15 cellular contexts compared by ENCODE assay signal in genomic region chr11:61784506-61784805, GRCh38. TPM values are rescaled to one million over a fixed set of nuclear protein-coding genes. Genes with fewer than 3 reads are reported as not detected.
DNase-seq lines count a peak whose midpoint lies in the region; ATAC-seq, FAIRE-seq and TF ChIP-seq lines count a peak whose summit lies in the region.
"Had no signal": no experiment of that assay in that cellular context is flagged by ENCODE, and none has a peak within 500 bp of the region (broad histone marks: within the 10 kb centered on the region; RNA-seq: fewer than 3 reads in every experiment).

No MANE protein-coding gene starts in this region.

- H3K4ac ChIP-seq in mesenchymal stem cell (ENCODE audit: low read depth in 1 of 2, low read length in 2 of 2), result no peak overlapping the region

- H3K27ac Mint-ChIP-seq in T-helper 17 cell (peak overlapping the region; percentile 37), progenitor cell of endocrine pancreas (peak overlapping the region; percentile 75)

- TF ChIP-seq POLR2A in GM12891 (IDR thresholded peaks at IDR 0.05; ENCODE audit: low read depth, low read length), result no peak

- H3K23ac ChIP-seq in mesenchymal stem cell (ENCODE audit: low read length in 2 of 2), result no peak overlapping the region

- no peak for TF ChIP-seq CTCF in progenitor cell of endocrine pancreas (IDR thresholded peaks at IDR 0.05; ENCODE audit: unreplicated experiment)

- H2BK5ac ChIP-seq in mesenchymal stem cell (ENCODE audit: low read depth, low read length, poor library complexity, severe bottlenecking), result no peak overlapping the region

- H3K4me2 ChIP-seq in mesenchymal stem cell (ENCODE audit: low read length, poor library complexity, severe bottlenecking), result no peak overlapping the region

- peak overlapping the region in 1 of 2 experiments; percentile 43 for H3K18ac ChIP-seq in mesenchymal stem cell (ENCODE audit: low read depth in 1 of 2, low read length in 2 of 2)

- H2BK15ac ChIP-seq in mesenchymal stem cell (ENCODE audit: low read depth, poor library complexity, severe bottlenecking), result peak overlapping the region; percentile 70

- no peaks in the 10 kb centered on the region for H3K9me3 ChIP-seq in T-helper 17 cell (ENCODE audit: control insufficient read depth, low read length, poor library complexity, severe bottlenecking)
- no peaks in the 10 kb centered on the region for H3K9me3 ChIP-seq in mesenchymal stem cell (ENCODE audit: control insufficient read depth, low read length)

- WGBS in mesenchymal stem cell, result 95% methylated on average over 7 of the region's 7 CpGs

- peak overlapping the region; percentile 79 for H2AK5ac ChIP-seq in mesenchymal stem cell (ENCODE audit: low read length, severe bottlenecking)

- no peak overlapping the region for H3K9ac ChIP-seq in mesenchymal stem cell (ENCODE audit: low read length)

- DNase-seq in GM12891 (ENCODE audit: insufficient read length, low spot score) (no peak), T-helper 17 cell (no peak), mesenchymal stem cell (no peak), progenitor cell of endocrine pancreas (ENCODE audit: low spot score, unreplicated experiment) (no peak), NOMO-1 treated with DMSO at 0.1 percent for 48 hours (lab: John Stamatoyannopoulos, UW; ENCODE audit: unreplicated experiment) (no peak), MV-4-11 (lab: John Stamatoyannopoulos, UW) (no peak)
- DNase-seq: NCI-H1417 treated with DMSO at 0.1 percent for 48 hours, NCI-H1930, NCI-H446, NCI-H69, SIG-M5 had no signal

- H4K91ac ChIP-seq in mesenchymal stem cell (ENCODE audit: low read length), result no peak overlapping the region

- no peaks in the 10 kb centered on the region for H3K27me3 ChIP-seq in mesenchymal stem cell (ENCODE audit: control insufficient read depth in 1 of 2, insufficient read depth in 1 of 2, low read length in 2 of 2)

- no peak overlapping the region for H2BK120ac ChIP-seq in mesenchymal stem cell (ENCODE audit: low read depth, low read length)

- H3K36me3 ChIP-seq in mesenchymal stem cell (ENCODE audit: control insufficient read depth in 1 of 2, insufficient read depth in 2 of 2, low read depth in 1 of 2, low read length in 2 of 2), result peaks cover 52 to 96% of the 10 kb centered on the region in 2 experiments

- FAIRE-seq in GM12891 (lab: Jason Lieb, UNC), result no peak
- FAIRE-seq: H1 had no signal

- no peak overlapping the region for H4K8ac ChIP-seq in mesenchymal stem cell (ENCODE audit: low read length)

- H3K14ac ChIP-seq in mesenchymal stem cell (ENCODE audit: low read length in 2 of 2), result no peak overlapping the region

- ATAC-seq in T-helper 17 cell (no peak), HG03432 (IDR thresholded peaks at IDR 0.05; ENCODE audit: unreplicated experiment) (no peak)

- peaks cover 52% of the 10 kb centered on the region for H3K4me1 ChIP-seq in mesenchymal stem cell (ENCODE audit: control insufficient read depth, insufficient read depth, low read depth, low read length)

- H2AFZ ChIP-seq in mesenchymal stem cell (ENCODE audit: low read depth, low read length), result no peak overlapping the region

- peaks cover 5% of the 10 kb centered on the region for H3K36me3 Mint-ChIP-seq in T-helper 17 cell (ENCODE audit: low read depth)
- peaks cover 12% of the 10 kb centered on the region for H3K36me3 Mint-ChIP-seq in progenitor cell of endocrine pancreas (ENCODE audit: insufficient read depth)

- H3K4me3 ChIP-seq in mesenchymal stem cell (ENCODE audit: insufficient read depth in 1 of 2, low read depth in 1 of 2, low read length in 2 of 2), result no peak overlapping the region

- H2BK12ac ChIP-seq in mesenchymal stem cell (ENCODE audit: low read length in 2 of 2), result no peak overlapping the region

- peaks cover 2% of the 10 kb centered on the region for H3K4me1 Mint-ChIP-seq in T-helper 17 cell
- H3K4me1 Mint-ChIP-seq in progenitor cell of endocrine pancreas (ENCODE audit: low read depth), result peaks cover 16% of the 10 kb centered on the region

- H3K79me1 ChIP-seq in mesenchymal stem cell (replicated peaks; ENCODE audit: low read length, poor library complexity, severe bottlenecking), result peaks cover 12% of the 10 kb centered on the region

- H3K9me3 Mint-ChIP-seq in progenitor cell of endocrine pancreas (ENCODE audit: low read depth), result no peaks in the 10 kb centered on the region

- H3K27me3 Mint-ChIP-seq in T-helper 17 cell (no peaks in the 10 kb centered on the region), progenitor cell of endocrine pancreas (no peaks in the 10 kb centered on the region)

- H3K27ac ChIP-seq in mesenchymal stem cell (ENCODE audit: low read length, poor library complexity, severe bottlenecking), result peak overlapping the region; percentile 83
- H3K27ac ChIP-seq: C4-2B had no signal

- H3K4me3 Mint-ChIP-seq in T-helper 17 cell, result peak overlapping the region; percentile 31
- no peak overlapping the region for H3K4me3 Mint-ChIP-seq in progenitor cell of endocrine pancreas (ENCODE audit: low read depth)

TF ChIP-seq in GM12891, 5 proteins besides CTCF, POLR2A, EP300 and RAD21:
- 0 out of 2 replicates have a peak, but pooled peaks have one; percentile 6 for TF ChIP-seq POLR2AphosphoS5 (IDR thresholded peaks at IDR 0.05; ENCODE audit: low read depth, low read length)
- TF ChIP-seq PAX5 (IDR thresholded peaks at IDR 0.05; ENCODE audit: insufficient read depth, low read length, severe bottlenecking), result no peak

RNA-seq across cellular contexts. Expression of gene TMEM258, which starts 7.9 kb away (rescaled TPM):
- polyA plus RNA-seq in GM12891 (2012; ENCODE audit: low read depth, missing spikeins), result 340 TPM
- 10 to 100 TPM; 68.4 to 77.6 TPM for total RNA-seq in T-helper 17 cell
- polyA plus RNA-seq in mesenchymal stem cell (2013, experiment 1 of 2), result 175 TPM
- 180 TPM for polyA plus RNA-seq in mesenchymal stem cell (2013, experiment 2 of 2)
- total RNA-seq in progenitor cell of endocrine pancreas, result 175 and 185 TPM in 2 replicates

RNA-seq across cellular contexts. Expression of gene FEN1, which starts 8.3 kb away (rescaled TPM):
- 73.7 TPM for polyA plus RNA-seq in GM12891 (2012; ENCODE audit: low read depth, missing spikeins)
- 10 to 100 TPM in 1 of 2 donors, 1 to 10 TPM in 1; 9.7 to 13.0 TPM for total RNA-seq in T-helper 17 cell
- 10.6 TPM for polyA plus RNA-seq in mesenchymal stem cell (2013, experiment 1 of 2)
- polyA plus RNA-seq in mesenchymal stem cell (2013, experiment 2 of 2), result 10.7 TPM
- total RNA-seq in progenitor cell of endocrine pancreas, result 34.4 and 36.6 TPM in 2 replicates

RNA-seq across cellular contexts. Expression of gene MYRF, which starts 32.0 kb away (rescaled TPM):
- polyA plus RNA-seq in GM12891 (2012; ENCODE audit: low read depth, missing spikeins), result 0.83 TPM
- total RNA-seq in T-helper 17 cell (1 to 10 TPM in 1 of 2 donors, under 1 TPM in 1; 0.47 to 1.5 TPM), progenitor cell of endocrine pancreas (117 and 128 TPM in 2 replicates)
- polyA plus RNA-seq in mesenchymal stem cell (2013, experiment 1 of 2), result 21.9 TPM
- 19.4 TPM for polyA plus RNA-seq in mesenchymal stem cell (2013, experiment 2 of 2)

RNA-seq across cellular contexts. Expression of gene FADS1, which starts 32.3 kb away (rescaled TPM):
- polyA plus RNA-seq in GM12891 (2012; ENCODE audit: low read depth, missing spikeins), result 9.4 TPM
- total RNA-seq in T-helper 17 cell, result 1 to 10 TPM; 1.2 to 4.6 TPM
- 262 TPM for polyA plus RNA-seq in mesenchymal stem cell (2013, experiment 1 of 2)
- 260 TPM for polyA plus RNA-seq in mesenchymal stem cell (2013, experiment 2 of 2)
- 114 and 121 TPM in 2 replicates for total RNA-seq in progenitor cell of endocrine pancreas
- total RNA-seq: OCI-LY7 had no signal

RNA-seq across cellular contexts. Expression of gene FADS2, which starts 43.6 kb away (rescaled TPM):
- 85.3 TPM for polyA plus RNA-seq in GM12891 (2012; ENCODE audit: low read depth, missing spikeins)
- total RNA-seq in T-helper 17 cell (10 to 100 TPM in 1 of 2 donors, 1 to 10 TPM in 1; 5.2 to 15.7 TPM), progenitor cell of endocrine pancreas (399 and 402 TPM in 2 replicates)
- polyA plus RNA-seq in mesenchymal stem cell (2013, experiment 1 of 2), result 1,185 TPM
- polyA plus RNA-seq in mesenchymal stem cell (2013, experiment 2 of 2), result 1,187 TPM

Comparison
In these comparisons a context has a peak if more than half of its experiments do, and no peak if none do; other contexts are left out.
1. RNA of gene MYRF, which starts 32.0 kb away (total RNA-seq): 117 to 128 TPM in progenitor cell of endocrine pancreas; 0.47 to 1.5 TPM in T-helper 17 cell; every median in the first group is over 10 times any median in the second.